8 cellular contexts compared by ENCODE assay signal in genomic region chr5:123371575-123372179, GRCh38. TPM values are rescaled to one million over a fixed set of nuclear protein-coding genes. Genes with fewer than 3 reads are reported as not detected.
A peak's percentile ranks its signal among the peaks of the same experiment; 100 is the strongest.
DNase-seq lines count a peak whose midpoint lies in the region; ATAC-seq and TF ChIP-seq lines count a peak whose summit lies in the region.

No MANE protein-coding gene starts in this region.

- DNase-seq in ELF-1 (ENCODE audit: low read depth, low spot score), result peak; percentile 27
- DNase-seq in Panc1 (ENCODE audit: low read depth, low spot score), result no peak
- peak; percentile 10 for DNase-seq in cerebellar cortex (ENCODE audit: low spot score)
- peak; percentile 55 for DNase-seq in medulla oblongata (ENCODE audit: extremely low spot score)
- DNase-seq in NCI-H187 treated with DMSO at 0.1 percent for 48 hours (lab: John Stamatoyannopoulos, UW), result no peak
- DNase-seq in NCI-H128 (lab: John Stamatoyannopoulos, UW; ENCODE audit: unreplicated experiment), result no peak

- H3K4me1 ChIP-seq in Panc1 (ENCODE audit: control insufficient read depth, insufficient read depth, low read length), result no peaks in the 10 kb centered on the region

- in situ Hi-C loops in Panc1 (cut with HindIII; ENCODE audit: low pct_unique_long_range_greater_than_20kb, low sequenced_read_pairs), result no loop called here

- CTCF ChIA-PET in Panc1 (lab: Charles Lee), result no interaction called here

- no peak overlapping the region for H3K4me3 ChIP-seq in Panc1 (ENCODE audit: low read depth in 2 of 2, low read length in 2 of 2)

- H3K27me3 ChIP-seq in Panc1 (ENCODE audit: control insufficient read depth, insufficient read depth, low read length), result no peaks in the 10 kb centered on the region

- intact Hi-C loops in Panc1 (cut with micrococcal nuclease; ENCODE audit: unreplicated experiment), result no loop called here

- peaks cover 11% of the 10 kb centered on the region for H3K36me3 ChIP-seq in Panc1 (ENCODE audit: control insufficient read depth, insufficient read depth, low read length)

- POLR2A ChIA-PET in Panc1 (lab: Charles Lee), result no interaction called here

- TF ChIP-seq CTCF in 22Rv1 (IDR thresholded peaks at IDR 0.05), result peak; percentile 85
- TF ChIP-seq CTCF in Panc1 (IDR thresholded peaks at IDR 0.05), result peak; percentile 71

- ATAC-seq in Panc1 (no peak), GM19452 (IDR thresholded peaks at IDR 0.05; ENCODE audit: unreplicated experiment) (no peak)

- BruUV-seq in Panc1 (replicated peaks; lab: Mats Ljungman, UMichigan), result no TSS peak

- H3K9me3 ChIP-seq in Panc1 (ENCODE audit: control insufficient read depth, insufficient read depth, low read depth, low read length), result no peaks in the 10 kb centered on the region

- H3K27ac ChIP-seq in 22Rv1, result no peak overlapping the region
- H3K27ac ChIP-seq in Panc1 (ENCODE audit: low read length), result no peak overlapping the region

RNA-seq across cellular contexts. Expression of gene CEP120, which starts 51.5 kb away (rescaled TPM):
- total RNA-seq in Panc1 (2021; ENCODE audit: unreplicated experiment), result 20.1 TPM
- 8.4 TPM for polyA plus RNA-seq in Panc1 (2012; ENCODE audit: insufficient read length)

Comparison
In these comparisons a context has a peak if more than half of its experiments do, and no peak if none do; other contexts are left out.
1. DNase-seq: peak in ELF-1 (single experiment), cerebellar cortex (single experiment) and medulla oblongata (single experiment); none in Panc1 (single experiment), NCI-H187 treated with DMSO at 0.1 percent for 48 hours (single experiment) and NCI-H128 (single experiment).